In the genomic region with DNA sequence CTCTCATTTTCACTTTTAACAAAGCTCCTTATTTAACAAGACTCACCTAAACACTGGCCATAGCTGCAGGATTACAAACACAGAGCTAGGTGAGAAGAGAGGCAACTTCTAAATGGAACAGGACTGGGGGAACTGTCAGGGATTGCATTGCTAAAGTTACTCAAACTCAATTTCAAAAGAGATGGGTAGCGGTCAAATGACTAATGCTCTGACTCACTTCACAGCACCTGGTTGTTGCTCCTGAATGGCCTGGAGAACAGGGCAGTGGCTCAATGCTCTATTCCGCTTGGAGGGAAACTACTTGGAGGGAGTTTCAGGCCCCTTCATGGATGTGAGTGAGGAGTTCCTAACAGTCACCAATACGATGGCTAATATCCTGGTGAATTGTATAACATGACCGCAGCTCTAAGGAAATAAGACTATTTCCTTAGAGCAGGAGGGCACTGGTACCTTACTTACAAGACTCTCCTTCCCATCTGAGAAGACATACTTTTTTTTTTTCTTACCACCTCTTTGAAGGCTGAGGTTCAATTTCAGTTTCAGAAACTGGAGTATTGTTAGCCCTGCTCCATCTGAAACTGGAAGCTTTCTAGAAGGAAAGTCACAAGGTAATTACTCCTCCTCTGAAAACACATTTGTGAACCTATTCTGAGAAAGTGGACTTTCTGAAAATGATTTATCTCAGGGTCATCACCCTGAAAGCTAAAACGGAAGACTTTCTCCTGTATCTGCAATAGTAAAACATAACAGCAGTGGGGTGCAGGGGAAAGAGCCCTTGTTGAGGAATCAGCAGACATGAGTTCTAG, we compare ENCODE assay signal across 10 cellular contexts. TPM values are rescaled to one million over a fixed set of nuclear protein-coding genes. Genes with fewer than 3 reads are reported as not detected.
DNase-seq lines count a peak whose midpoint lies in the region; ATAC-seq and TF ChIP-seq lines count a peak whose summit lies in the region.
"Had no signal": no experiment of that assay in that cellular context is flagged by ENCODE, and none has a peak within 500 bp of the region (broad histone marks: within the 10 kb centered on the region; RNA-seq: fewer than 3 reads in every experiment).

No MANE protein-coding gene starts in this region.

- H3K27ac ChIP-seq in OCI-LY7 (ENCODE audit: low read depth, low read length, poor library complexity, severe bottlenecking) = no peak overlapping the region

- H4K20me1 ChIP-seq in OCI-LY7 (ENCODE audit: insufficient read depth, low read length) = no peaks in the 10 kb centered on the region

- no peak overlapping the region for H2AFZ ChIP-seq in OCI-LY7 (ENCODE audit: low read length)

- no TSS peak for BruUV-seq in OCI-LY7 (replicated peaks; lab: Mats Ljungman, UMichigan)

- POLR2A ChIA-PET in OCI-LY7 (lab: Charles Lee) = no interaction called here

- peaks cover 6% of the 10 kb centered on the region for H3K27me3 Mint-ChIP-seq in progenitor cell of endocrine pancreas

- no peak for TF ChIP-seq CTCF in progenitor cell of endocrine pancreas (IDR thresholded peaks at IDR 0.05; ENCODE audit: unreplicated experiment)
- TF ChIP-seq CTCF in OCI-LY7 (conservative IDR thresholded peaks at IDR 0.05; ENCODE audit: low read length) = no peak

- H3K36me3 Mint-ChIP-seq in progenitor cell of endocrine pancreas (ENCODE audit: insufficient read depth) = no peaks in the 10 kb centered on the region

- no peak overlapping the region for H3K4me2 ChIP-seq in OCI-LY7 (ENCODE audit: low read length)

- DNase-seq in HT1080 (ENCODE audit: low read depth) = peak; percentile 93
- peak; percentile 71 for DNase-seq in kidney tubule cell (ENCODE audit: low spot score)
- no peak for DNase-seq in progenitor cell of endocrine pancreas (ENCODE audit: low spot score, unreplicated experiment)
- no peak for DNase-seq in OCI-LY7 (ENCODE audit: low spot score)
- DNase-seq in NCI-H1105 treated with DMSO at 0.1 percent for 48 hours (lab: John Stamatoyannopoulos, UW) = no peak
- DNase-seq: activated naive CD8-positive, alpha-beta T cell treated with anti-CD3 and anti-CD28 coated beads, Interleukin-2, amount 10 ng/mL, durations not matched to agents 7 days and 5 days; NCI-H510A had no signal

- H3K27ac Mint-ChIP-seq in progenitor cell of endocrine pancreas = no peak overlapping the region
- H3K27ac Mint-ChIP-seq: activated naive CD8-positive, alpha-beta T cell treated with anti-CD3 and anti-CD28 coated beads, Interleukin-2, amount 10 ng/mL, durations not matched to agents 7 days and 5 days had no signal

- CTCF ChIA-PET in OCI-LY7 (lab: Charles Lee; ENCODE audit: unreplicated experiment) = no interaction called here

- H3K9me2 ChIP-seq in OCI-LY7 (ENCODE audit: insufficient read depth, low read length) = no peaks in the 10 kb centered on the region

- no peak overlapping the region for H3K4me3 Mint-ChIP-seq in progenitor cell of endocrine pancreas (ENCODE audit: low read depth)
- H3K4me3 Mint-ChIP-seq: activated naive CD8-positive, alpha-beta T cell treated with anti-CD3 and anti-CD28 coated beads, Interleukin-2, amount 10 ng/mL, durations not matched to agents 7 days and 5 days had no signal

- no peaks in the 10 kb centered on the region for H3K36me3 ChIP-seq in OCI-LY7 (ENCODE audit: insufficient read depth, low read length)

- no peaks in the 10 kb centered on the region for H3K79me2 ChIP-seq in OCI-LY7 (ENCODE audit: insufficient read depth, low read depth, low read length)

- H3K4me1 Mint-ChIP-seq in progenitor cell of endocrine pancreas (ENCODE audit: low read depth) = no peaks in the 10 kb centered on the region

- intact Hi-C loops in OCI-LY7 (cut with micrococcal nuclease; ENCODE audit: unreplicated experiment) = no loop called here

- no peak overlapping the region for H3K4me3 ChIP-seq in OCI-LY7 (ENCODE audit: low read depth, low read length, poor library complexity, severe bottlenecking)

- peak; percentile 72 for ATAC-seq in GM18867 (IDR thresholded peaks at IDR 0.05; ENCODE audit: unreplicated experiment)
- peak; percentile 73 for ATAC-seq in GM21825 (IDR thresholded peaks at IDR 0.05; ENCODE audit: unreplicated experiment)
- no peak for ATAC-seq in GM18502 (IDR thresholded peaks at IDR 0.05; ENCODE audit: poor library complexity, unreplicated experiment)

- H3K9me3 ChIP-seq in OCI-LY7 (ENCODE audit: low read length) = no peaks in the 10 kb centered on the region

- H3K9me3 Mint-ChIP-seq in progenitor cell of endocrine pancreas (ENCODE audit: low read depth) = no peaks in the 10 kb centered on the region

- no peaks in the 10 kb centered on the region for H3K4me1 ChIP-seq in OCI-LY7 (ENCODE audit: insufficient read depth, low read length, poor library complexity, severe bottlenecking)

RNA-seq across cellular contexts. Expression of gene DPT, which starts 9.5 kb away (rescaled TPM):
- not detected in 2 replicates for total RNA-seq in HT1080 (2014; rRNA removed; shearing (Covaris generic))
- polyA plus RNA-seq in HT1080 (2015; cell fraction: cytosol; rRNA removed) = not detected in 2 replicates
- polyA plus RNA-seq in HT1080 (2015; cell fraction: nucleus; rRNA removed) = not detected in 2 replicates
- total RNA-seq in progenitor cell of endocrine pancreas = not detected in 2 replicates
- not detected in 2 replicates for total RNA-seq in OCI-LY7 (2014; rRNA removed; shearing (Covaris generic))
- not detected in 2 replicates for total RNA-seq in OCI-LY7 (2022)
- total RNA-seq: activated naive CD8-positive, alpha-beta T cell treated with anti-CD3 and anti-CD28 coated beads, Interleukin-2, amount 10 ng/mL, durations not matched to agents 7 days and 5 days had no signal

Comparison
In these comparisons a context has a peak if more than half of its experiments do, and no peak if none do; other contexts are left out.
1. DNase-seq: peak in HT1080 (single experiment) and kidney tubule cell (single experiment); none in progenitor cell of endocrine pancreas (single experiment), OCI-LY7 (single experiment) and NCI-H1105 treated with DMSO at 0.1 percent for 48 hours (single experiment).